Comparison of ENCODE assay signal across 9 cellular contexts in the genomic region with DNA sequence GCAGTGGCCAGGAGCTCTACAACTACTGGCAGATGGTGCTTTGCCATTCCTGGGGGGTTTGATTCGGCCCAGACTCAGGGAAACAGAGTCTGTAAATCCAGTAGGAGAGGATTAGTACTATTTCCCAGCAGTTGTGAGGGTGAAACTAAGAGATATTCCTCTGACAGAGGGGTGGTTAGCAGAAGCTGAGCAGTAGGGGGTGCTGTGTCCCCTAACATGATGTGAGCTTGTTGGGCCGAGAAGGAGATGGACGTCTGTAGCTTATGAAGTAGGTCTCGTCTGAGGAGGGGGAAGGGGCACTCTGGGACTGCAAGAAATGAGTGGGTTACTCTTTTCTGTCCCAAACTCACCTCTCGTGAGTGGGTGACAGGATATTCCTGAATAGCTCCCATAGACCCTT.
DNase-seq lines count a peak whose midpoint lies in the region; ATAC-seq, FAIRE-seq and TF ChIP-seq lines count a peak whose summit lies in the region.
"Had no signal": no experiment of that assay in that cellular context is flagged by ENCODE, and none has a peak within 500 bp of the region (broad histone marks: within the 10 kb centered on the region; RNA-seq: fewer than 3 reads in every experiment).

No MANE protein-coding gene starts in this region.

- H3K36me3 ChIP-seq in astrocyte (ENCODE audit: insufficient read depth, low read length) = no peaks in the 10 kb centered on the region
- no peaks in the 10 kb centered on the region for H3K36me3 ChIP-seq in lung (ENCODE audit: control insufficient read depth in 2 of 2, insufficient read depth in 2 of 2, low read length in 2 of 2)

- no peaks in the 10 kb centered on the region for H4K20me1 ChIP-seq in astrocyte (ENCODE audit: insufficient read depth, low read length)

- H3K36me3 Mint-ChIP-seq in astrocyte (ENCODE audit: low read depth, unreplicated experiment) = no peaks in the 10 kb centered on the region

- no peak overlapping the region for H3K4me3 Mint-ChIP-seq in astrocyte (ENCODE audit: unreplicated experiment)

- peaks cover 5% of the 10 kb centered on the region for H3K4me1 Mint-ChIP-seq in astrocyte (ENCODE audit: low read depth, unreplicated experiment)

- H3K4me3 ChIP-seq in astrocyte (ENCODE audit: insufficient read depth, low read depth, low read length) (no peak overlapping the region), lung (no peak overlapping the region)
- H3K4me3 ChIP-seq: A549 had no signal

- H3K9me3 ChIP-seq in astrocyte (ENCODE audit: insufficient read depth, low read depth, low read length) (no peaks in the 10 kb centered on the region), lung (ENCODE audit: control insufficient read depth in 2 of 2, insufficient read depth in 1 of 2, low read length in 1 of 2) (no peaks in the 10 kb centered on the region)
- H3K9me3 ChIP-seq: A549 had no signal

- no peaks in the 10 kb centered on the region for H3K79me2 ChIP-seq in astrocyte (ENCODE audit: insufficient read depth, low read length)

- H3K27ac ChIP-seq in astrocyte (ENCODE audit: low read depth, low read length) (no peak overlapping the region), lung (ENCODE audit: low read depth in 1 of 2, low read length in 1 of 2) (no peak overlapping the region)
- H3K27ac ChIP-seq: A549 had no signal

- H3K27me3 ChIP-seq in astrocyte (ENCODE audit: insufficient read depth, low read length) (no peaks in the 10 kb centered on the region), lung (ENCODE audit: control insufficient read depth, insufficient read depth) (no peaks in the 10 kb centered on the region)

- peaks cover 3% of the 10 kb centered on the region for H3K27me3 Mint-ChIP-seq in astrocyte (ENCODE audit: low read depth, unreplicated experiment)

- ATAC-seq in GM21786 (IDR thresholded peaks at IDR 0.05; ENCODE audit: unreplicated experiment) = peak; percentile 97
- peak; percentile 55 for ATAC-seq in lung (ENCODE audit: insufficient read depth, low FRiP score)

- peaks cover 9% of the 10 kb centered on the region for H3K9me3 Mint-ChIP-seq in astrocyte (ENCODE audit: unreplicated experiment)

- TF ChIP-seq CTCF in astrocyte (IDR thresholded peaks at IDR 0.05; ENCODE audit: insufficient read depth, low read depth, low read length) (peak; percentile 16), lung (IDR thresholded peaks at IDR 0.05; ENCODE audit: control extremely low read depth, extremely low read depth) (no peak)

- H3K4me2 ChIP-seq in astrocyte (ENCODE audit: low read length) = no peak overlapping the region
- H3K4me2 ChIP-seq: A549 had no signal

- H3K4me1 ChIP-seq in astrocyte (ENCODE audit: insufficient read depth, low read length) = no peaks in the 10 kb centered on the region
- no peaks in the 10 kb centered on the region for H3K4me1 ChIP-seq in lung (ENCODE audit: control insufficient read depth in 2 of 2, insufficient read depth in 2 of 2, low read length in 2 of 2)
- H3K4me1 ChIP-seq: A549 had no signal

- H3K9ac ChIP-seq in astrocyte (ENCODE audit: low read length) = no peak overlapping the region

- FAIRE-seq in astrocyte (lab: Jason Lieb, UNC) = no peak
- FAIRE-seq: A549 had no signal

- no peak overlapping the region for H2AFZ ChIP-seq in astrocyte (ENCODE audit: low read depth, low read length)

- H3K27ac Mint-ChIP-seq in astrocyte (ENCODE audit: unreplicated experiment) = no peak overlapping the region

- 25 to 27% methylated on average over 5 of the region's 5 CpGs for WGBS in lung, 2 donors

- DNase-seq in NCI-H2081 (lab: John Stamatoyannopoulos, UW) (peak; percentile 10 to 12), NCI-H2081 treated with DMSO at 0.1 percent for 48 hours (lab: John Stamatoyannopoulos, UW) (no peak), HuH-7.5 (ENCODE audit: low spot score) (peak; percentile 17), astrocyte (ENCODE audit: low read depth) (no peak), lung (ENCODE audit: low spot score) (peak; percentile 39), DMS79 (lab: John Stamatoyannopoulos, UW) (no peak)
- no peak for DNase-seq in activated effector memory CD4-positive, alpha-beta T cell treated with anti-CD3 and anti-CD28 coated beads, Interleukin-2, amount 50 U/mL, for 16 hours

Comparison
In these comparisons a context has a peak if more than half of its experiments do, and no peak if none do; other contexts are left out.
1. DNase-seq: peak in NCI-H2081 (2 of 2), HuH-7.5 (single experiment) and lung (single experiment); none in NCI-H2081 treated with DMSO at 0.1 percent for 48 hours (single experiment), astrocyte (single experiment), DMS79 (single experiment) and activated effector memory CD4-positive, alpha-beta T cell treated with anti-CD3 and anti-CD28 coated beads, Interleukin-2, amount 50 U/mL, for 16 hours (single experiment).